Comparison of ENCODE assay signal across 11 cellular contexts in the genomic region with DNA sequence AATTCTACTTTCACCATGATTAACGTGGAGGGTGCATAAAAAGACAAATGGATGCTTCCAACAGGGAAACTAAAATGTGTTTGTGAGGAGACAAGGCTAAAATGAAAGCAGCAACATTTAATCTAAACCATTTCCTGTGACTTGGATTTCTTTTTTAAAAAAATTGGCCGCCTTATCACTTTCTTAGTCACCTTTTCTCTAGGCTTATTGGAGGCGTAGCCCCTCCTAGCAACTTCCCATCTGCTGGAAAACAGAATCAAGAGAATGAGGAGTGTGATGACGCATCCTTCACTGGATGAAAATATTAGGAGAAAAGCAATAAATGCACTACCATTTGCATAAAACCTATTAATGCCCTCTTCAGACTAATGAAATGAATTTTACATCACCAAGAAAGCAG. TPM values are rescaled to one million over a fixed set of nuclear protein-coding genes. Genes with fewer than 3 reads are reported as not detected.
DNase-seq lines count a peak whose midpoint lies in the region; ATAC-seq and TF ChIP-seq lines count a peak whose summit lies in the region.
"Had no signal": no experiment of that assay in that cellular context is flagged by ENCODE, and none has a peak within 500 bp of the region (broad histone marks: within the 10 kb centered on the region; RNA-seq: fewer than 3 reads in every experiment).

No MANE protein-coding gene starts in this region.

- no peaks in the 10 kb centered on the region for H3K27me3 Mint-ChIP-seq in activated T-cell treated with anti-CD3 and anti-CD28 coated beads, Interleukin-2, amount 50 U/mL, for 72 hours (ENCODE audit: low read depth)
- peaks cover 15% of the 10 kb centered on the region for H3K27me3 Mint-ChIP-seq in activated T-helper 2 cell treated with anti-CD3 and anti-CD28 coated beads, Interferon-gamma antibody, Interleukin-2, Interleukin-4, amounts not matched to agents 10 μg/mL and 5 μg/mL and 100 μg/mL, durations not matched to agents 14 hours and 24 hours and 36 hours (ENCODE audit: low read depth)
- no peaks in the 10 kb centered on the region for H3K27me3 Mint-ChIP-seq in stimulated activated naive CD8-positive, alpha-beta T cell treated with anti-CD3 and anti-CD28 coated beads, Interleukin-15, amount 100 ng/mL, for 72 hours

- peak overlapping the region; percentile 91 to 95 for H3K4me3 Mint-ChIP-seq in activated T-cell treated with anti-CD3 and anti-CD28 coated beads, Interleukin-2, amount 50 U/mL, for 72 hours
- peak overlapping the region; percentile 81 for H3K4me3 Mint-ChIP-seq in activated T-helper 2 cell treated with anti-CD3 and anti-CD28 coated beads, Interferon-gamma antibody, Interleukin-2, Interleukin-4, amounts not matched to agents 10 μg/mL and 5 μg/mL and 100 μg/mL, durations not matched to agents 14 hours and 24 hours and 36 hours (ENCODE audit: low read depth)
- H3K4me3 Mint-ChIP-seq in stimulated activated naive CD8-positive, alpha-beta T cell treated with anti-CD3 and anti-CD28 coated beads, Interleukin-15, amount 100 ng/mL, for 72 hours: peak overlapping the region; percentile 76 to 84

- no peak for ATAC-seq in activated T-cell treated with anti-CD3 and anti-CD28 coated beads, Interleukin-2, amount 50 U/mL, for 72 hours (replicated peaks in 1 of 2)
- ATAC-seq in stimulated activated naive CD8-positive, alpha-beta T cell treated with anti-CD3 and anti-CD28 coated beads, Interleukin-15, amount 100 ng/mL, for 72 hours: no peak
- ATAC-seq in GM18907 (IDR thresholded peaks at IDR 0.05; ENCODE audit: unreplicated experiment): no peak
- no peak for ATAC-seq in HG02852 (IDR thresholded peaks at IDR 0.05; ENCODE audit: unreplicated experiment)

- H3K4me1 Mint-ChIP-seq in activated T-cell treated with anti-CD3 and anti-CD28 coated beads, Interleukin-2, amount 50 U/mL, for 72 hours (ENCODE audit: low read depth): peaks cover 55% of the 10 kb centered on the region
- peaks cover 35% of the 10 kb centered on the region for H3K4me1 Mint-ChIP-seq in activated T-helper 2 cell treated with anti-CD3 and anti-CD28 coated beads, Interferon-gamma antibody, Interleukin-2, Interleukin-4, amounts not matched to agents 10 μg/mL and 5 μg/mL and 100 μg/mL, durations not matched to agents 14 hours and 24 hours and 36 hours (ENCODE audit: low read depth)
- H3K4me1 Mint-ChIP-seq in stimulated activated naive CD8-positive, alpha-beta T cell treated with anti-CD3 and anti-CD28 coated beads, Interleukin-15, amount 100 ng/mL, for 72 hours: peaks cover 52% of the 10 kb centered on the region

- H3K9me3 Mint-ChIP-seq in activated T-cell treated with anti-CD3 and anti-CD28 coated beads, Interleukin-2, amount 50 U/mL, for 72 hours: peaks cover 0 to under 1% of the 10 kb centered on the region in 2 donors
- no peaks in the 10 kb centered on the region for H3K9me3 Mint-ChIP-seq in activated T-helper 2 cell treated with anti-CD3 and anti-CD28 coated beads, Interferon-gamma antibody, Interleukin-2, Interleukin-4, amounts not matched to agents 10 μg/mL and 5 μg/mL and 100 μg/mL, durations not matched to agents 14 hours and 24 hours and 36 hours
- peaks cover under 1 to 2% of the 10 kb centered on the region in 2 donors for H3K9me3 Mint-ChIP-seq in stimulated activated naive CD8-positive, alpha-beta T cell treated with anti-CD3 and anti-CD28 coated beads, Interleukin-15, amount 100 ng/mL, for 72 hours

- no peak overlapping the region for H3K4me3 ChIP-seq in fibroblast of the aortic adventitia (ENCODE audit: low read depth, low read length)

- TF ChIP-seq CTCF in fibroblast of the aortic adventitia (IDR thresholded peaks at IDR 0.05; ENCODE audit: insufficient read depth, low read length): no peak

- DNase-seq in activated T-cell treated with anti-CD3 and anti-CD28 coated beads, Interleukin-2, amount 50 U/mL, for 72 hours: no peak
- DNase-seq in activated T-cell treated with anti-CD3 and anti-CD28 coated beads for 4 hours: no peak
- no peak for DNase-seq in activated T-helper 2 cell treated with anti-CD3 and anti-CD28 coated beads, Interferon-gamma antibody, Interleukin-2, Interleukin-4, amounts not matched to agents 10 μg/mL and 5 μg/mL and 100 μg/mL, durations not matched to agents 14 hours and 24 hours and 36 hours (ENCODE audit: low spot score)
- peak; percentile 72 for DNase-seq in fibroblast of the aortic adventitia (ENCODE audit: low read depth)
- DNase-seq in stimulated activated naive CD8-positive, alpha-beta T cell treated with anti-CD3 and anti-CD28 coated beads, Interleukin-15, amount 100 ng/mL, for 72 hours: no peak
- no peak for DNase-seq in NCI-H524 (lab: John Stamatoyannopoulos, UW)
- DNase-seq: adrenal gland; GOT3; stimulated activated naive CD4-positive, alpha-beta T cell treated with Interleukin-2 at 50 U/mL for 16 hours had no signal

- H3K27ac Mint-ChIP-seq in activated T-cell treated with anti-CD3 and anti-CD28 coated beads, Interleukin-2, amount 50 U/mL, for 72 hours: peak overlapping the region; percentile 91
- H3K27ac Mint-ChIP-seq in activated T-helper 2 cell treated with anti-CD3 and anti-CD28 coated beads, Interferon-gamma antibody, Interleukin-2, Interleukin-4, amounts not matched to agents 10 μg/mL and 5 μg/mL and 100 μg/mL, durations not matched to agents 14 hours and 24 hours and 36 hours: no peak overlapping the region
- no peak overlapping the region for H3K27ac Mint-ChIP-seq in stimulated activated naive CD8-positive, alpha-beta T cell treated with anti-CD3 and anti-CD28 coated beads, Interleukin-15, amount 100 ng/mL, for 72 hours

- H3K36me3 Mint-ChIP-seq in activated T-cell treated with anti-CD3 and anti-CD28 coated beads, Interleukin-2, amount 50 U/mL, for 72 hours (ENCODE audit: insufficient read depth in 2 of 2): peaks cover 0 to 3% of the 10 kb centered on the region in 2 donors
- peaks cover 7% of the 10 kb centered on the region for H3K36me3 Mint-ChIP-seq in activated T-helper 2 cell treated with anti-CD3 and anti-CD28 coated beads, Interferon-gamma antibody, Interleukin-2, Interleukin-4, amounts not matched to agents 10 μg/mL and 5 μg/mL and 100 μg/mL, durations not matched to agents 14 hours and 24 hours and 36 hours (ENCODE audit: low read depth)

- intact Hi-C loops in activated T-helper 2 cell treated with anti-CD3 and anti-CD28 coated beads, Interferon-gamma antibody, Interleukin-2, Interleukin-4, amounts not matched to agents 10 μg/mL and 5 μg/mL and 100 μg/mL, durations not matched to agents 14 hours and 24 hours and 36 hours (cut with micrococcal nuclease): no loop called here

RNA-seq across cellular contexts. Expression of a gene that starts 0.8 kb away (rescaled TPM):
- 1 to 10 TPM; 1.1 to 1.7 TPM for total RNA-seq in activated T-cell treated with anti-CD3 and anti-CD28 coated beads, Interleukin-2, amount 50 U/mL, for 72 hours
- total RNA-seq in activated T-helper 2 cell treated with anti-CD3 and anti-CD28 coated beads, Interferon-gamma antibody, Interleukin-2, Interleukin-4, amounts not matched to agents 10 μg/mL and 5 μg/mL and 100 μg/mL, durations not matched to agents 14 hours and 24 hours and 36 hours: 0.11 and 0.14 TPM in 2 replicates
- 0.27 and 0.98 TPM in 2 replicates for total RNA-seq in fibroblast of the aortic adventitia (ENCODE audit: low replicate concordance)

RNA-seq across cellular contexts. Expression of a gene that starts 27.5 kb away (rescaled TPM):
- total RNA-seq in activated T-cell treated with anti-CD3 and anti-CD28 coated beads, Interleukin-2, amount 50 U/mL, for 72 hours: 1 to 10 TPM; 4.0 to 4.8 TPM
- 0.94 and 2.9 TPM in 2 replicates for total RNA-seq in activated T-helper 2 cell treated with anti-CD3 and anti-CD28 coated beads, Interferon-gamma antibody, Interleukin-2, Interleukin-4, amounts not matched to agents 10 μg/mL and 5 μg/mL and 100 μg/mL, durations not matched to agents 14 hours and 24 hours and 36 hours
- 0.33 and 4.7 TPM in 2 replicates for total RNA-seq in fibroblast of the aortic adventitia (ENCODE audit: low replicate concordance)
